In genomic region chr2:143522699-143523098, GRCh38 we compare ENCODE assay signal across 33 cellular contexts.
"Had no signal": no experiment of that assay in that cellular context is flagged by ENCODE, and none has a peak within 500 bp of the region (broad histone marks: within the 10 kb centered on the region; RNA-seq: fewer than 3 reads in every experiment).

No MANE protein-coding gene starts in this region.

- H3K27me3 Mint-ChIP-seq: naive B cell had no signal

- FAIRE-seq: pancreas had no signal

- ATAC-seq: activated CD4-positive, CD25-positive, alpha-beta regulatory T cell treated with anti-CD3 and anti-CD28 coated beads, Interleukin-2, amount 50 U/mL, for 24 hours; activated naive CD4-positive, alpha-beta T cell treated with anti-CD3 and anti-CD28 coated beads, Interleukin-2, amount 50 U/mL, for 72 hours; body of pancreas; gastrocnemius medialis; left ventricle myocardium superior; pancreas had no signal

- H3K27me3 ChIP-seq: adrenal gland, body of pancreas, colonic mucosa, esophagus squamous epithelium, gastrocnemius medialis, sigmoid colon, tibial nerve had no signal

- DNase-seq: activated CD4-positive, alpha-beta T cell treated with anti-CD3 and anti-CD28 coated beads for 48 hours; activated CD4-positive, alpha-beta T cell treated with anti-CD3 and anti-CD28 coated beads, Interleukin-2, amount 50 U/mL, for 48 hours; activated CD8-positive, alpha-beta memory T cell treated with anti-CD3 and anti-CD28 coated beads, Interleukin-2, amount 50 U/mL, for 4 hours; activated gamma-delta T cell; activated T-cell treated with anti-CD3 and anti-CD28 coated beads, Interleukin-2, amount 50 U/mL, for 1 hour; adrenal gland; aorta; body of pancreas; cerebellar nuclear complex; colonic mucosa; effector CD8-positive, alpha-beta T cell; esophagus squamous epithelium; gastrocnemius medialis; glutamatergic neuron; islet precursor cell; left ventricle myocardium superior; naive B cell; nucleus accumbens; pancreas; retina; sigmoid colon; stimulated activated CD4-positive, alpha-beta T cell treated with anti-CD3 and anti-CD28 coated beads, Interleukin-15, amount 100 ng/mL, for 24 hours; stimulated activated CD4-positive, alpha-beta T cell treated with anti-CD3 and anti-CD28 coated beads, Interleukin-2, amount 100 ng/mL, for 24 hours; stimulated activated naive CD4-positive, alpha-beta T cell; T1000; WERI-Rb-1 had no signal

- H3K4me3 Mint-ChIP-seq: naive B cell; neural crest cell; T-helper 1 cell treated with Interleukin-12 subunit alpha and Interleukin-12 subunit beta and Interleukin-4 antibody, amounts not matched to agents 30 μg/mL and 1 μg/mL, for 36 hours had no signal

- H3K9me3 Mint-ChIP-seq: activated naive CD4-positive, alpha-beta T cell treated with anti-CD3 and anti-CD28 coated beads, Interleukin-2, amount 50 U/mL, for 72 hours; naive B cell; neural crest cell; T-helper 1 cell treated with Interleukin-12 subunit alpha and Interleukin-12 subunit beta and Interleukin-4 antibody, amounts not matched to agents 30 μg/mL and 1 μg/mL, for 36 hours had no signal

- H3K4me1 ChIP-seq: colonic mucosa, prostate gland had no signal

- H3K27ac ChIP-seq: body of pancreas, colonic mucosa, epithelial cell of prostate, gastrocnemius medialis, pancreas, prostate gland, sigmoid colon, WERI-Rb-1 had no signal

- H3K4me3 ChIP-seq: adrenal gland, body of pancreas, colonic mucosa, esophagus squamous epithelium, gastrocnemius medialis, pancreas, prostate gland, sigmoid colon, tibial nerve had no signal

- H3K36me3 ChIP-seq: adrenal gland, colonic mucosa, esophagus squamous epithelium, gastrocnemius medialis, pancreas, prostate gland, sigmoid colon, tibial nerve, WERI-Rb-1 had no signal

- H3K9me3 ChIP-seq: adrenal gland, body of pancreas, colonic mucosa, esophagus squamous epithelium, gastrocnemius medialis, pancreas, prostate gland, sigmoid colon, tibial nerve had no signal

- H3K27ac Mint-ChIP-seq: activated naive CD4-positive, alpha-beta T cell treated with anti-CD3 and anti-CD28 coated beads, Interleukin-2, amount 50 U/mL, for 72 hours; T-helper 1 cell treated with Interleukin-12 subunit alpha and Interleukin-12 subunit beta and Interleukin-4 antibody, amounts not matched to agents 30 μg/mL and 1 μg/mL, for 36 hours had no signal
